In the genomic region with DNA sequence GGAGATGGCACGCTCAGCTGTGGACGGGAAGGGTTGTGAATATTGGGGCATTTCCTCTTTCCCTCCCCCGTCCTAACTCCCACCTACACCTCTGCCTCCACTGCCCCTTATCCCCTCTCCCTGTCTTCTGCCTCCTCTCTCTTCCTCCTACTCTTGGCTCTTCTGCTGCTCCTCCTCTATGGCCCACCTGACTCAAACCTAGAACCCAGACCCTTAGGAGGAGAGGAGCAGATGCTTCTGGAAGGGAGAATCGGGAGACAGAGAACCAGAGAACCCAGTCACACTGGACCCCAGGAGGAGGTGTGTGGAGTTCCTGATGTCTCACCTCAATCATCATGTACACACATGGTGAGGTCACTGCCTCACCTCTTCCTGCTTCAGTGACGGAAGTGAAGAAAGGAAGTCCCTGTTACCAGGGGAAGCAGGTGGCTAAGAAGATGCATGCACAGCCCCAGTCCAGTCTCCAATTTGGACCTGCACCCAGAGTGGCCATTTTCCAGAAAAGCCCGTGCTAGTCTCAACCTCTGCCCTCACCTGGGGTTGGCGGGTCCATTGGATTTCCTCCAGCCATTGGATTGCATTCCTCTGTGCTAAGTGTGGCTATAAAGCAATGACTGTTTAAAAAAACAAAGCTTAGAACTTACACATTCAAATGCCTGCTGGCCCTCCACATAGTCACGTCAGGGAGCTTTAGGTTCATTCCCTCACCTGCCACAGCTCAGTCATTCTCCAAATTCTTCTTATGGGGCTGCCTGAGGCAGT, we compare ENCODE assay signal across 1 cellular context.
TF ChIP-seq lines count a peak whose summit lies in the region.

No MANE protein-coding gene starts in this region.

TF ChIP-seq in K562, 482 proteins besides CTCF, POLR2A, EP300 and RAD21:
- TF ChIP-seq ZNF778 (CRISPR knock-in tag; IDR thresholded peaks at IDR 0.05) (no peak), EP400 (IDR thresholded peaks at IDR 0.05) (no peak), PHF8 (IDR thresholded peaks at IDR 0.05; ENCODE audit: borderline replicate concordance, low read length) (no peak), MYBL2 (IDR thresholded peaks at IDR 0.05; ENCODE audit: low read depth) (no peak), MYBL2 (CRISPR knock-in tag; IDR thresholded peaks at IDR 0.05; ENCODE audit: borderline replicate concordance) (no peak), MCM2 (IDR thresholded peaks at IDR 0.05; ENCODE audit: low read depth) (no peak), TOE1 (IDR thresholded peaks at IDR 0.05; ENCODE audit: borderline replicate concordance) (no peak), TOE1 (CRISPR knock-in tag; IDR thresholded peaks at IDR 0.05; ENCODE audit: borderline replicate concordance, low read depth) (no peak), NCOA6 (IDR thresholded peaks at IDR 0.05) (no peak), ZNF57 (CRISPR knock-in tag; IDR thresholded peaks at IDR 0.05) (no peak)
- TF ChIP-seq, protein P1, sequence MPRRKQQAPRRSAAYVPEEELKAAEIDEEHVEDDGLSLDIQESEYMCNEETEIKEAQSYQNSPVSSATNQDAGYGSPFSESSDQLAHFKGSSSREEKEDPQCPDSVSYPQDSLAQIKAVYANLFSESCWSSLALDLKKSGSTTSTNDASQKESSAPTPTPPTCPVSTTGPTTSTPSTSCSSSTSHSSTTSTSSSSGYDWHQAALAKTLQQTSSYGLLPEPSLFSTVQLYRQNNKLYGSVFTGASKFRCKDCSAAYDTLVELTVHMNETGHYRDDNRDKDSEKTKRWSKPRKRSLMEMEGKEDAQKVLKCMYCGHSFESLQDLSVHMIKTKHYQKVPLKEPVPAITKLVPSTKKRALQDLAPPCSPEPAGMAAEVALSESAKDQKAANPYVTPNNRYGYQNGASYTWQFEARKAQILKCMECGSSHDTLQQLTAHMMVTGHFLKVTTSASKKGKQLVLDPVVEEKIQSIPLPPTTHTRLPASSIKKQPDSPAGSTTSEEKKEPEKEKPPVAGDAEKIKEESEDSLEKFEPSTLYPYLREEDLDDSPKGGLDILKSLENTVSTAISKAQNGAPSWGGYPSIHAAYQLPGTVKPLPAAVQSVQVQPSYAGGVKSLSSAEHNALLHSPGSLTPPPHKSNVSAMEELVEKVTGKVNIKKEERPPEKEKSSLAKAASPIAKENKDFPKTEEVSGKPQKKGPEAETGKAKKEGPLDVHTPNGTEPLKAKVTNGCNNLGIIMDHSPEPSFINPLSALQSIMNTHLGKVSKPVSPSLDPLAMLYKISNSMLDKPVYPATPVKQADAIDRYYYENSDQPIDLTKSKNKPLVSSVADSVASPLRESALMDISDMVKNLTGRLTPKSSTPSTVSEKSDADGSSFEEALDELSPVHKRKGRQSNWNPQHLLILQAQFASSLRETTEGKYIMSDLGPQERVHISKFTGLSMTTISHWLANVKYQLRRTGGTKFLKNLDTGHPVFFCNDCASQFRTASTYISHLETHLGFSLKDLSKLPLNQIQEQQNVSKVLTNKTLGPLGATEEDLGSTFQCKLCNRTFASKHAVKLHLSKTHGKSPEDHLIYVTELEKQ (CRISPR knock-in tag; IDR thresholded peaks at IDR 0.05), result no peak
